In the genomic region with DNA sequence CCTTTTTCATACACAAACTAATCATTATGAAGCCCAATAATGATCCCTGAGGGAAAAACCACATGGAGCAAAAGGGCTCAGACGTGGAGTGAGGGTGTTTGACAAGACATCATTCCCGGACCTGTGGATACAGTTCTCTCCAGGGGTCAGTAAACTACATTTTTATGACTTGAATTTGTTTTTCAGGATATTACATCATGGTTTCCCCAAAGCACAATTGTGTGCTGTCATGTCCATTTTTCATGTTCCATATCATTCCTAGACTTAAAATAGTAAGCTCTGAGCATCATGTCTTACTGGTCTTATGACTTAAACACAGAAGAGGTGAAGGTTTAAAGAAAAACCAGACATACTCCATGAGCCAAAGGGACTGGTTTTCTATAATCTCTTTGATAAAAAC, we compare ENCODE assay signal across 19 cellular contexts.
A peak's percentile ranks its signal among the peaks of the same experiment; 100 is the strongest.
DNase-seq lines count a peak whose midpoint lies in the region; ATAC-seq, FAIRE-seq and TF ChIP-seq lines count a peak whose summit lies in the region.
"Had no signal": no experiment of that assay in that cellular context is flagged by ENCODE, and none has a peak within 500 bp of the region (broad histone marks: within the 10 kb centered on the region; RNA-seq: fewer than 3 reads in every experiment).

No MANE protein-coding gene starts in this region.

- H3K9me3 ChIP-seq in A549 = no peaks in the 10 kb centered on the region
- H3K9me3 ChIP-seq in SK-N-SH = no peaks in the 10 kb centered on the region
- no peaks in the 10 kb centered on the region for H3K9me3 ChIP-seq in endocrine pancreas (ENCODE audit: control insufficient read depth, low read length)
- H3K9me3 ChIP-seq in esophagus muscularis mucosa = no peaks in the 10 kb centered on the region
- H3K9me3 ChIP-seq: BLaER1 treated with 17β-estradiol and CSF1 and Interleukin-3, amounts not matched to agents 10 nM and 100 nM; gastroesophageal sphincter; testis had no signal

- 0 out of 2 replicates have a peak overlapping the region, but pooled peaks have one; percentile 11 for H2AFZ ChIP-seq in SK-N-SH (ENCODE audit: low read depth)

- peak overlapping the region; percentile 72 for H3K4me2 ChIP-seq in A549
- H3K4me2 ChIP-seq in SK-N-SH = peak overlapping the region; percentile 29; the same call in 1 of the 2 replicates

- no peaks in the 10 kb centered on the region for H4K20me1 ChIP-seq in SK-N-SH (ENCODE audit: insufficient read depth)
- H4K20me1 ChIP-seq: BLaER1 treated with 17β-estradiol and CSF1 and Interleukin-3, amounts not matched to agents 10 nM and 100 nM had no signal

- H3K27ac ChIP-seq in A549 (peak overlapping the region; percentile 65 to 73), SK-N-SH (ENCODE audit: low read depth in 2 of 2, low read length in 1 of 2) (peak overlapping the region in 1 of 2 experiments; percentile 71; a peak in 2 of 4 replicates), esophagus muscularis mucosa (replicated peaks in 1 of 4) (no peak overlapping the region)
- H3K27ac ChIP-seq: BLaER1 treated with 17β-estradiol and CSF1 and Interleukin-3, amounts not matched to agents 10 nM and 100 nM; gastroesophageal sphincter; RWPE1; testis had no signal

- intact Hi-C loops in esophagus muscularis mucosa (cut with DNase I) = no loop called here

- TF ChIP-seq EP300 in A549 (IDR thresholded peaks at IDR 0.05) = no peak
- TF ChIP-seq EP300 in SK-N-SH (IDR thresholded peaks at IDR 0.05; ENCODE audit: borderline replicate concordance in 1 of 2, low read depth in 1 of 2, low read length in 1 of 2) = no peak
- TF ChIP-seq EP300 in esophagus muscularis mucosa (IDR thresholded peaks at IDR 0.05) = no peak

- ATAC-seq in A549 = no peak
- ATAC-seq: activated CD4-positive, CD25-positive, alpha-beta regulatory T cell treated with anti-CD3 and anti-CD28 coated beads, Interleukin-2, amount 50 U/mL, for 24 hours; gastroesophageal sphincter had no signal

- TF ChIP-seq POLR2A in A549 (IDR thresholded peaks at IDR 0.05; ENCODE audit: low read length) (no peak), esophagus muscularis mucosa (IDR thresholded peaks at IDR 0.05; ENCODE audit: low read depth) (no peak)

- 62% methylated on average over 2 of the region's 2 CpGs for WGBS in A549 (ENCODE audit: missing lambda C conversion rate)
- 76% methylated on average over 2 of the region's 2 CpGs for WGBS in SK-N-SH (ENCODE audit: low lambda C conversion rate)
- 62% methylated on average over 2 of the region's 2 CpGs for WGBS in esophagus muscularis mucosa

- H3K79me2 ChIP-seq in SK-N-SH (ENCODE audit: insufficient read depth) = no peaks in the 10 kb centered on the region

- FAIRE-seq in A549 (lab: Jason Lieb, UNC) = no peak

- H3K9ac ChIP-seq in SK-N-SH (peak overlapping the region; percentile 35; the same call in 1 of the 2 replicates), endocrine pancreas (ENCODE audit: control insufficient read depth, insufficient read depth, low read length) (no peak overlapping the region)
- H3K9ac ChIP-seq: BLaER1 treated with 17β-estradiol and CSF1 and Interleukin-3, amounts not matched to agents 10 nM and 100 nM had no signal

- H3K4me3 ChIP-seq in A549 (no peak overlapping the region), SK-N-SH (ENCODE audit: low read depth in 2 of 2, low read length in 1 of 2) (no peak overlapping the region), endocrine pancreas (ENCODE audit: control insufficient read depth, insufficient read depth, low read length) (peak overlapping the region; percentile 65), esophagus muscularis mucosa (no peak overlapping the region)
- H3K4me3 ChIP-seq: BLaER1 treated with 17β-estradiol and CSF1 and Interleukin-3, amounts not matched to agents 10 nM and 100 nM; gastroesophageal sphincter; testis had no signal

- H3K36me3 ChIP-seq in SK-N-SH (replicated peaks in 1 of 2; ENCODE audit: control insufficient read depth in 1 of 2, insufficient read depth in 2 of 2, low read length in 1 of 2) (no peaks in the 10 kb centered on the region), endocrine pancreas (ENCODE audit: control insufficient read depth, insufficient read depth, low read length) (no peaks in the 10 kb centered on the region), esophagus muscularis mucosa (no peaks in the 10 kb centered on the region)
- H3K36me3 ChIP-seq: BLaER1 treated with 17β-estradiol and CSF1 and Interleukin-3, amounts not matched to agents 10 nM and 100 nM; gastroesophageal sphincter had no signal

- TF ChIP-seq RAD21 in A549 (conservative IDR thresholded peaks at IDR 0.05 in 1 of 2, IDR thresholded peaks at IDR 0.05 in 1 of 2) = no peak
- TF ChIP-seq RAD21 in SK-N-SH (IDR thresholded peaks at IDR 0.05; ENCODE audit: low read length) = no peak

- DNase-seq in A549 (ENCODE audit: low read depth in 1 of 2, low spot score in 1 of 2) (no peak), SK-N-SH (no peak), lung microvascular endothelial cell (ENCODE audit: low read depth in 2 of 2) (peak; percentile 49 to 94), kidney glomerular epithelial cell (lab: John Stamatoyannopoulos, UW) (no peak), anterior cingulate cortex (lab: John Stamatoyannopoulos, UW) (no peak), esophagus muscularis mucosa (ENCODE audit: extremely low spot score) (no peak), retina (no peak)
- DNase-seq: ACHN; activated naive CD4-positive, alpha-beta T cell treated with anti-CD3 and anti-CD28 coated beads, Interleukin-2, amount 50 U/mL, for 16 hours; activated T-cell treated with anti-CD3 and anti-CD28 coated beads, Interleukin-2, amount 50 U/mL, for 48 hours; NCI-H1105 treated with DMSO at 0.1 percent for 48 hours; NCI-H2107; NCI-H524; testis had no signal

- CTCF ChIA-PET in A549 (lab: Yijun Ruan, JAX) = interaction anchor here (0.6 kb wide), 1 partner anchor 868 kb away, joined by 3 read pairs; no protein-coding TSS in a partner anchor
- CTCF ChIA-PET in SK-N-SH (lab: Yijun Ruan, JAX) = no interaction called here

- POLR2A ChIA-PET in A549 (lab: Yijun Ruan, JAX) = no interaction called here
- POLR2A ChIA-PET in SK-N-SH (lab: Yijun Ruan, JAX) = no interaction called here

- no peak for TF ChIP-seq CTCF in A549 (IDR thresholded peaks at IDR 0.05)
- TF ChIP-seq CTCF in SK-N-SH (IDR thresholded peaks at IDR 0.05) = no peak
- no peak for TF ChIP-seq CTCF in esophagus muscularis mucosa (IDR thresholded peaks at IDR 0.05)

- H3K4me1 ChIP-seq in A549 (peaks cover 36% of the 10 kb centered on the region), SK-N-SH (ENCODE audit: control insufficient read depth in 1 of 2, insufficient read depth in 2 of 2, low read depth in 1 of 2, low read length in 1 of 2) (peaks cover 0 to 10% of the 10 kb centered on the region in 2 experiments; a peak in 1 of 4 replicates), endocrine pancreas (ENCODE audit: control insufficient read depth, insufficient read depth, low read length) (peaks cover 21% of the 10 kb centered on the region), esophagus muscularis mucosa (peaks cover 0 to 13% (median 3%) of the 10 kb centered on the region in 4 donors)
- H3K4me1 ChIP-seq: testis had no signal

- no peaks in the 10 kb centered on the region for H3K27me3 ChIP-seq in SK-N-SH (ENCODE audit: insufficient read depth)
- no peaks in the 10 kb centered on the region for H3K27me3 ChIP-seq in endocrine pancreas (ENCODE audit: control insufficient read depth, insufficient read depth, low read length)
- H3K27me3 ChIP-seq in esophagus muscularis mucosa = no peaks in the 10 kb centered on the region
- H3K27me3 ChIP-seq: BLaER1 treated with 17β-estradiol and CSF1 and Interleukin-3, amounts not matched to agents 10 nM and 100 nM; gastroesophageal sphincter; testis had no signal

- H3K9me2 ChIP-seq in SK-N-SH = no peaks in the 10 kb centered on the region

- peaks cover 11% of the 10 kb centered on the region for H3F3A ChIP-seq in SK-N-SH (replicated peaks; ENCODE audit: insufficient read depth)

TF ChIP-seq in A549, 52 proteins besides CTCF, POLR2A, EP300 and RAD21 (continues in another document):
- TF ChIP-seq NFE2L2 (conservative IDR thresholded peaks at IDR 0.05; ENCODE audit: low read length) (no peak), JUNB (IDR thresholded peaks at IDR 0.05) (no peak), HOXA7 (CRISPR knock-in tag; IDR thresholded peaks at IDR 0.05) (no peak), RFX5 (IDR thresholded peaks at IDR 0.05) (no peak), JUN (IDR thresholded peaks at IDR 0.05) (no peak), SMC3 (IDR thresholded peaks at IDR 0.05) (no peak), RNF2 (IDR thresholded peaks at IDR 0.05; ENCODE audit: borderline replicate concordance, low read depth) (no peak), MAFK (IDR thresholded peaks at IDR 0.05; ENCODE audit: partially characterized antibody) (no peak), ESRRA (IDR thresholded peaks at IDR 0.05; ENCODE audit: borderline replicate concordance, low read length) (no peak), POLR2AphosphoS2 (conservative IDR thresholded peaks at IDR 0.05; ENCODE audit: low read length) (no peak)

TF ChIP-seq in SK-N-SH, 30 proteins besides CTCF, POLR2A, EP300 and RAD21:
- TF ChIP-seq, protein P1, sequence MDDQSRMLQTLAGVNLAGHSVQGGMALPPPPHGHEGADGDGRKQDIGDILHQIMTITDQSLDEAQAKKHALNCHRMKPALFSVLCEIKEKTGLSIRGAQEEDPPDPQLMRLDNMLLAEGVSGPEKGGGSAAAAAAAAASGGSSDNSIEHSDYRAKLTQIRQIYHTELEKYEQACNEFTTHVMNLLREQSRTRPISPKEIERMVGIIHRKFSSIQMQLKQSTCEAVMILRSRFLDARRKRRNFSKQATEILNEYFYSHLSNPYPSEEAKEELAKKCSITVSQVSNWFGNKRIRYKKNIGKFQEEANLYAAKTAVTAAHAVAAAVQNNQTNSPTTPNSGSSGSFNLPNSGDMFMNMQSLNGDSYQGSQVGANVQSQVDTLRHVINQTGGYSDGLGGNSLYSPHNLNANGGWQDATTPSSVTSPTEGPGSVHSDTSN (IDR thresholded peaks at IDR 0.05) = peak; percentile 18; the same call in 1 of the 2 replicates
- no peak for TF ChIP-seq USF2 (IDR thresholded peaks at IDR 0.05; ENCODE audit: borderline replicate concordance, low read depth, low read length)
- TF ChIP-seq TCF12 (IDR thresholded peaks at IDR 0.05) = 0 out of 2 replicates have a peak, but pooled peaks have one; percentile 14

Comparison
In these comparisons a context has a peak if more than half of its experiments do, and no peak if none do; other contexts are left out.
1. DNase-seq: peak in lung microvascular endothelial cell (2 of 2); none in A549 (0 of 2), SK-N-SH (single experiment), kidney glomerular epithelial cell (single experiment), anterior cingulate cortex (0 of 58), esophagus muscularis mucosa (single experiment) and retina (single experiment).
2. H3K27ac ChIP-seq: peak in A549 (2 of 2); none in esophagus muscularis mucosa (0 of 4).